In genomic region chr20:40797425-40797824, GRCh38 we compare ENCODE assay signal across 10 cellular contexts.
DNase-seq lines count a peak whose midpoint lies in the region; ATAC-seq, FAIRE-seq and TF ChIP-seq lines count a peak whose summit lies in the region.
"Had no signal": no experiment of that assay in that cellular context is flagged by ENCODE, and none has a peak within 500 bp of the region (broad histone marks: within the 10 kb centered on the region; RNA-seq: fewer than 3 reads in every experiment).

No MANE protein-coding gene starts in this region.

- no peak for TF ChIP-seq POLR2A in A549 (IDR thresholded peaks at IDR 0.05; ENCODE audit: low read length)

- no peaks in the 10 kb centered on the region for H3K79me2 ChIP-seq in OCI-LY3 (ENCODE audit: low read length)

- no peak for TF ChIP-seq EP300 in A549 (IDR thresholded peaks at IDR 0.05)

- no peaks in the 10 kb centered on the region for H3K9me3 Mint-ChIP-seq in activated naive CD4-positive, alpha-beta T cell treated with anti-CD3 and anti-CD28 coated beads, Interleukin-2, amount 50 U/mL, for 72 hours

- no peak for TF ChIP-seq CTCF in A549 (IDR thresholded peaks at IDR 0.05)
- TF ChIP-seq CTCF in OCI-LY3 (IDR thresholded peaks at IDR 0.05; ENCODE audit: low read depth, low read length), result peak; percentile 85
- peak; percentile 78 for TF ChIP-seq CTCF in fibroblast of the aortic adventitia (IDR thresholded peaks at IDR 0.05; ENCODE audit: insufficient read depth, low read length)

- H3K27ac Mint-ChIP-seq in activated naive CD4-positive, alpha-beta T cell treated with anti-CD3 and anti-CD28 coated beads, Interleukin-2, amount 50 U/mL, for 72 hours, result no peak overlapping the region

- CTCF ChIA-PET in A549 (lab: Yijun Ruan, JAX), result interaction anchor here (0.9 to 1.3 kb wide), 5 partner anchors 32 to 633 kb away, joined by 3 to 5 read pairs (median 4); no protein-coding TSS in a partner anchor

- H3K36me3 ChIP-seq in OCI-LY3 (replicated peaks; ENCODE audit: low read depth, low read length), result no peaks in the 10 kb centered on the region

- H3K27me3 ChIP-seq in OCI-LY3 (ENCODE audit: low read depth, low read length), result peaks cover 49% of the 10 kb centered on the region

- H3K4me3 ChIP-seq in A549, result no peak overlapping the region
- H3K4me3 ChIP-seq in OCI-LY3 (ENCODE audit: low read length), result no peak overlapping the region
- no peak overlapping the region for H3K4me3 ChIP-seq in fibroblast of the aortic adventitia (ENCODE audit: low read depth, low read length)

- H3K36me3 Mint-ChIP-seq in activated naive CD4-positive, alpha-beta T cell treated with anti-CD3 and anti-CD28 coated beads, Interleukin-2, amount 50 U/mL, for 72 hours, result no peaks in the 10 kb centered on the region

- no peak for FAIRE-seq in A549 (lab: Jason Lieb, UNC)

- H3K4me2 ChIP-seq in A549 (no peak overlapping the region), OCI-LY3 (ENCODE audit: low read length) (no peak overlapping the region)

- H3K4me1 ChIP-seq in A549 (no peaks in the 10 kb centered on the region), OCI-LY3 (ENCODE audit: low read length) (no peaks in the 10 kb centered on the region)

- H3K27ac ChIP-seq in A549 (no peak overlapping the region), OCI-LY3 (ENCODE audit: low read length) (no peak overlapping the region)

- DNase-seq in A549 (ENCODE audit: low read depth in 1 of 2, low spot score in 1 of 2) (peak; percentile 11 to 13), ELR (ENCODE audit: low read depth) (peak; percentile 52), fibroblast of the aortic adventitia (ENCODE audit: low read depth) (peak; percentile 55), DMS79 (lab: John Stamatoyannopoulos, UW) (no peak)
- no peak for DNase-seq in activated naive CD4-positive, alpha-beta T cell treated with anti-CD3 and anti-CD28 coated beads, Interleukin-2, amount 50 U/mL, for 72 hours (ENCODE audit: low spot score in 2 of 2)
- DNase-seq: activated naive CD4-positive, alpha-beta T cell treated with Interleukin-2 at 50 U/mL for 16 hours; NCI-H1436 had no signal

- POLR2A ChIA-PET in A549 (lab: Yijun Ruan, JAX), result no interaction called here

- H2AFZ ChIP-seq in OCI-LY3 (ENCODE audit: low read depth, low read length), result no peak overlapping the region; the same call in 1 of the 2 replicates

- H3K9me3 ChIP-seq in A549, result no peaks in the 10 kb centered on the region
- no peaks in the 10 kb centered on the region for H3K9me3 ChIP-seq in OCI-LY3 (ENCODE audit: insufficient read depth, low read length)

- H3K9ac ChIP-seq in OCI-LY3 (ENCODE audit: low read length), result no peak overlapping the region

- 5% methylated on average over 4 of the region's 4 CpGs for WGBS in A549 (ENCODE audit: missing lambda C conversion rate)

- peak in 1 of 2 experiments; percentile 61; a peak in 3 of 6 replicates for ATAC-seq in A549
- no peak for ATAC-seq in HG02623 (IDR thresholded peaks at IDR 0.05; ENCODE audit: unreplicated experiment)
- no peak for ATAC-seq in HG03135 (IDR thresholded peaks at IDR 0.05; ENCODE audit: unreplicated experiment)
- no peak for ATAC-seq in activated naive CD4-positive, alpha-beta T cell treated with anti-CD3 and anti-CD28 coated beads, Interleukin-2, amount 50 U/mL, for 72 hours

- no peaks in the 10 kb centered on the region for H4K20me1 ChIP-seq in OCI-LY3 (ENCODE audit: insufficient read depth, low read length)

- peak in 1 of 2 experiments; percentile 26; a peak in 2 of 5 replicates for TF ChIP-seq RAD21 in A549 (conservative IDR thresholded peaks at IDR 0.05 in 1 of 2, IDR thresholded peaks at IDR 0.05 in 1 of 2)

TF ChIP-seq in A549, 52 proteins besides CTCF, POLR2A, EP300 and RAD21:
- TF ChIP-seq SMC3 (IDR thresholded peaks at IDR 0.05) (no peak), RARB (CRISPR knock-in tag; IDR thresholded peaks at IDR 0.05) (no peak), CEBPB (IDR thresholded peaks at IDR 0.05) (no peak)
TF ChIP-seq in A549: peak in this region for 0.

Comparison
In these comparisons a context has a peak if more than half of its experiments do, and no peak if none do; other contexts are left out.
1. DNase-seq: peak in A549 (2 of 2), ELR (single experiment) and fibroblast of the aortic adventitia (single experiment); none in DMS79 (single experiment) and activated naive CD4-positive, alpha-beta T cell treated with anti-CD3 and anti-CD28 coated beads, Interleukin-2, amount 50 U/mL, for 72 hours (0 of 2).